ENCODE assay signal across 8 cellular contexts in genomic region chr3:61358364-61358763, GRCh38.
DNase-seq lines count a peak whose midpoint lies in the region; ATAC-seq, FAIRE-seq and TF ChIP-seq lines count a peak whose summit lies in the region.

No MANE protein-coding gene starts in this region.

- no peak overlapping the region for H3K4me3 Mint-ChIP-seq in T-cell

- CTCF ChIA-PET in T-cell (lab: Charles Lee), result no interaction called here

- no peak for TF ChIP-seq POLR2A in lower leg skin (IDR thresholded peaks at IDR 0.05)

- H3K27ac Mint-ChIP-seq in T-cell, result no peak overlapping the region

- 26 to 29% methylated on average over 2 of the region's 2 CpGs for WGBS in lower leg skin, 2 donors

- intact Hi-C loops in lower leg skin (cut with DNase I; ENCODE audit: low total_unique reads), result no loop called here

- H3K4me1 Mint-ChIP-seq in T-cell, result no peaks in the 10 kb centered on the region

- no peaks in the 10 kb centered on the region for H3K36me3 Mint-ChIP-seq in T-cell

- peak; percentile 100 for ATAC-seq in GM18909 (IDR thresholded peaks at IDR 0.05; ENCODE audit: poor library complexity, unreplicated experiment)
- peak; percentile 99 for ATAC-seq in HG02884 (IDR thresholded peaks at IDR 0.05; ENCODE audit: unreplicated experiment)
- ATAC-seq in T-cell (replicated peaks in 1 of 4), result no peak

- no peak overlapping the region for H3K4me3 ChIP-seq in lower leg skin (ENCODE audit: low read depth, poor library complexity, severe bottlenecking)

- peaks cover 3 to 9% of the 10 kb centered on the region in 2 donors for H3K27me3 Mint-ChIP-seq in T-cell

- FAIRE-seq in HTR-8/SVneo (lab: Jason Lieb, UNC), result no peak

- POLR2A ChIA-PET in T-cell (lab: Charles Lee), result no interaction called here

- H3K9me3 Mint-ChIP-seq in T-cell, result peaks cover 0 to under 1% (median 0%) of the 10 kb centered on the region in 3 donors

- no peak for TF ChIP-seq CTCF in lower leg skin (IDR thresholded peaks at IDR 0.05)

- peak; percentile 15 to 68 for DNase-seq in SHP77 (lab: John Stamatoyannopoulos, UW)
- DNase-seq in lower leg skin (ENCODE audit: low spot score in 2 of 2), result peak; percentile 68 to 88
- no peak for DNase-seq in AG20443 (ENCODE audit: low spot score)
- DNase-seq in NCI-H1417 treated with DMSO at 0.1 percent for 48 hours (lab: John Stamatoyannopoulos, UW), result no peak
- no peak for DNase-seq in T-cell
- DNase-seq in HTR-8/SVneo (ENCODE audit: insufficient read length, low spot score), result no peak

Comparison
In these comparisons a context has a peak if more than half of its experiments do, and no peak if none do; other contexts are left out.
1. ATAC-seq: peak in GM18909 (single experiment) and HG02884 (single experiment); none in T-cell (0 of 4).
2. DNase-seq: peak in SHP77 (2 of 2) and lower leg skin (2 of 2); none in AG20443 (single experiment), NCI-H1417 treated with DMSO at 0.1 percent for 48 hours (single experiment), T-cell (0 of 34) and HTR-8/SVneo (single experiment).